Comparison of ENCODE assay signal across 1 cellular context in the genomic region with DNA sequence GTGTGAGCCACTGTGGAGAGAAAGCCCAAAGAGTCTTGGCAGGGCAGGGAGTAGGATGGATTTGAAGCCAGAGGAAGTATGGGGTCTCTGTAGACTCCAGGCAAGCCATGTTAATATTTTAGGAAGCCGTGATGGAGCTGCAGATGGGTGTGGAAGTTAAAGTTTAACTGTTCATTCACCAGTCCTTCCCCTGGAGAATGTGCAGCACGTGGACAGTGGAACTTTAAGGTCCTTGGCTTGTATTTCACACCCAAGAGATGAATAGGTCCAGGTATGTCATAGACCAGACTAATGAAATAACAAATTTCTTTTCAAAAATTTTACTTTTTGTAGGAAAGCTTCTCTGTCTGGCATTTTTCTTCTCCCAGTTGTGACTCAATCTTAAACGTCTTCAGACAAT.
TF ChIP-seq lines count a peak whose summit lies in the region.

No MANE protein-coding gene starts in this region.

TF ChIP-seq in HepG2, 621 proteins besides CTCF, POLR2A, EP300 and RAD21 (continued from another document and continues in another):
- TF ChIP-seq KLF16 (CRISPR knock-in tag; IDR thresholded peaks at IDR 0.05) (peak in 1 of 2 experiments; percentile 47; a peak in 1 of 4 replicates), HOXA3 (CRISPR knock-in tag; IDR thresholded peaks at IDR 0.05) (0 out of 2 replicates have a peak, but pooled peaks have one; percentile 27), RAD51 (IDR thresholded peaks at IDR 0.05; ENCODE audit: borderline replicate concordance) (no peak), RFX5 (IDR thresholded peaks at IDR 0.05; ENCODE audit: low read depth, low read length) (no peak), ATF7-NPFF (CRISPR knock-in tag; IDR thresholded peaks at IDR 0.05; ENCODE audit: low read depth) (no peak), MED13 (CRISPR knock-in tag; IDR thresholded peaks at IDR 0.05) (no peak), ZFP36L1 (CRISPR knock-in tag; IDR thresholded peaks at IDR 0.05) (peak; percentile 62; the same call in 1 of the 2 replicates), CREBL2 (CRISPR knock-in tag; IDR thresholded peaks at IDR 0.05; ENCODE audit: borderline replicate concordance) (no peak), CREM (IDR thresholded peaks at IDR 0.05) (no peak), CREM (CRISPR knock-in tag; IDR thresholded peaks at IDR 0.05) (no peak), KLF11 (CRISPR knock-in tag; IDR thresholded peaks at IDR 0.05) (no peak), ZNF652 (CRISPR knock-in tag; IDR thresholded peaks at IDR 0.05; ENCODE audit: borderline replicate concordance, low read depth) (peak; percentile 91), PRPF4 (IDR thresholded peaks at IDR 0.05; ENCODE audit: low read depth, low read length, poor library complexity, severe bottlenecking) (no peak), TBX2 (CRISPR knock-in tag; IDR thresholded peaks at IDR 0.05; ENCODE audit: borderline replicate concordance) (peak; percentile 69), ZNF543 (CRISPR knock-in tag; IDR thresholded peaks at IDR 0.05) (no peak), TEAD3 (CRISPR knock-in tag; optimal IDR thresholded peaks at IDR 0.05; ENCODE audit: borderline replicate concordance) (peak; percentile 73), KDM3A (CRISPR knock-in tag; IDR thresholded peaks at IDR 0.05; ENCODE audit: low read depth) (no peak), ARNTL (CRISPR knock-in tag; IDR thresholded peaks at IDR 0.05) (no peak), NFIC (IDR thresholded peaks at IDR 0.05; ENCODE audit: low read length) (0 out of 2 replicates have a peak, but pooled peaks have one; percentile 31), ZNF580 (CRISPR knock-in tag; IDR thresholded peaks at IDR 0.05; ENCODE audit: borderline replicate concordance, low read depth) (no peak), ZFY (CRISPR knock-in tag; IDR thresholded peaks at IDR 0.05) (no peak), SAP130 (CRISPR knock-in tag; IDR thresholded peaks at IDR 0.05; ENCODE audit: low read depth) (peak; percentile 68), KMT2B (CRISPR knock-in tag; IDR thresholded peaks at IDR 0.05) (no peak), ZNF670 (CRISPR knock-in tag; IDR thresholded peaks at IDR 0.05; ENCODE audit: borderline replicate concordance) (no peak), SKIL (CRISPR knock-in tag; IDR thresholded peaks at IDR 0.05; ENCODE audit: borderline replicate concordance) (no peak), SMC3 (IDR thresholded peaks at IDR 0.05; ENCODE audit: low read length) (no peak), ARID5B (CRISPR knock-in tag; IDR thresholded peaks at IDR 0.05) (peak; percentile 84), HNRNPK (IDR thresholded peaks at IDR 0.05; ENCODE audit: low read depth, low read length, poor library complexity, severe bottlenecking) (no peak), ZSCAN5A (CRISPR knock-in tag; IDR thresholded peaks at IDR 0.05; ENCODE audit: borderline replicate concordance) (no peak), ZNF33A (CRISPR knock-in tag; IDR thresholded peaks at IDR 0.05; ENCODE audit: borderline replicate concordance) (no peak), IKZF1 (IDR thresholded peaks at IDR 0.05) (no peak), HOMEZ (CRISPR knock-in tag; IDR thresholded peaks at IDR 0.05; ENCODE audit: low read depth) (no peak), ZNF891 (CRISPR knock-in tag; IDR thresholded peaks at IDR 0.05) (no peak), MLX (CRISPR knock-in tag; IDR thresholded peaks at IDR 0.05) (peak; percentile 98)
- TF ChIP-seq, protein P1, sequence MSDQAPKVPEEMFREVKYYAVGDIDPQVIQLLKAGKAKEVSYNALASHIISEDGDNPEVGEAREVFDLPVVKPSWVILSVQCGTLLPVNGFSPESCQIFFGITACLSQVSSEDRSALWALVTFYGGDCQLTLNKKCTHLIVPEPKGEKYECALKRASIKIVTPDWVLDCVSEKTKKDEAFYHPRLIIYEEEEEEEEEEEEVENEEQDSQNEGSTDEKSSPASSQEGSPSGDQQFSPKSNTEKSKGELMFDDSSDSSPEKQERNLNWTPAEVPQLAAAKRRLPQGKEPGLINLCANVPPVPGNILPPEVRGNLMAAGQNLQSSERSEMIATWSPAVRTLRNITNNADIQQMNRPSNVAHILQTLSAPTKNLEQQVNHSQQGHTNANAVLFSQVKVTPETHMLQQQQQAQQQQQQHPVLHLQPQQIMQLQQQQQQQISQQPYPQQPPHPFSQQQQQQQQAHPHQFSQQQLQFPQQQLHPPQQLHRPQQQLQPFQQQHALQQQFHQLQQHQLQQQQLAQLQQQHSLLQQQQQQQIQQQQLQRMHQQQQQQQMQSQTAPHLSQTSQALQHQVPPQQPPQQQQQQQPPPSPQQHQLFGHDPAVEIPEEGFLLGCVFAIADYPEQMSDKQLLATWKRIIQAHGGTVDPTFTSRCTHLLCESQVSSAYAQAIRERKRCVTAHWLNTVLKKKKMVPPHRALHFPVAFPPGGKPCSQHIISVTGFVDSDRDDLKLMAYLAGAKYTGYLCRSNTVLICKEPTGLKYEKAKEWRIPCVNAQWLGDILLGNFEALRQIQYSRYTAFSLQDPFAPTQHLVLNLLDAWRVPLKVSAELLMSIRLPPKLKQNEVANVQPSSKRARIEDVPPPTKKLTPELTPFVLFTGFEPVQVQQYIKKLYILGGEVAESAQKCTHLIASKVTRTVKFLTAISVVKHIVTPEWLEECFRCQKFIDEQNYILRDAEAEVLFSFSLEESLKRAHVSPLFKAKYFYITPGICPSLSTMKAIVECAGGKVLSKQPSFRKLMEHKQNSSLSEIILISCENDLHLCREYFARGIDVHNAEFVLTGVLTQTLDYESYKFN (CRISPR knock-in tag; conservative IDR thresholded peaks at IDR 0.05): peak; percentile 40
- TF ChIP-seq, protein P2, sequence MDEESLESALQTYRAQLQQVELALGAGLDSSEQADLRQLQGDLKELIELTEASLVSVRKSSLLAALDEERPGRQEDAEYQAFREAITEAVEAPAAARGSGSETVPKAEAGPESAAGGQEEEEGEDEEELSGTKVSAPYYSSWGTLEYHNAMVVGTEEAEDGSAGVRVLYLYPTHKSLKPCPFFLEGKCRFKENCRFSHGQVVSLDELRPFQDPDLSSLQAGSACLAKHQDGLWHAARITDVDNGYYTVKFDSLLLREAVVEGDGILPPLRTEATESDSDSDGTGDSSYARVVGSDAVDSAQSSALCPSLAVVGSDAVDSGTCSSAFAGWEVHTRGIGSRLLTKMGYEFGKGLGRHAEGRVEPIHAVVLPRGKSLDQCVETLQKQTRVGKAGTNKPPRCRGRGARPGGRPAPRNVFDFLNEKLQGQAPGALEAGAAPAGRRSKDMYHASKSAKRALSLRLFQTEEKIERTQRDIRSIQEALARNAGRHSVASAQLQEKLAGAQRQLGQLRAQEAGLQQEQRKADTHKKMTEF (CRISPR knock-in tag; IDR thresholded peaks at IDR 0.05): no peak
- TF ChIP-seq, protein P3, sequence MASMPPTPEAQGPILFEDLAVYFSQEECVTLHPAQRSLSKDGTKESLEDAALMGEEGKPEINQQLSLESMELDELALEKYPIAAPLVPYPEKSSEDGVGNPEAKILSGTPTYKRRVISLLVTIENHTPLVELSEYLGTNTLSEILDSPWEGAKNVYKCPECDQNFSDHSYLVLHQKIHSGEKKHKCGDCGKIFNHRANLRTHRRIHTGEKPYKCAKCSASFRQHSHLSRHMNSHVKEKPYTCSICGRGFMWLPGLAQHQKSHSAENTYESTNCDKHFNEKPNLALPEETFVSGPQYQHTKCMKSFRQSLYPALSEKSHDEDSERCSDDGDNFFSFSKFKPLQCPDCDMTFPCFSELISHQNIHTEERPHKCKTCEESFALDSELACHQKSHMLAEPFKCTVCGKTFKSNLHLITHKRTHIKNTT (CRISPR knock-in tag; IDR thresholded peaks at IDR 0.05): no peak
- TF ChIP-seq, protein P4, sequence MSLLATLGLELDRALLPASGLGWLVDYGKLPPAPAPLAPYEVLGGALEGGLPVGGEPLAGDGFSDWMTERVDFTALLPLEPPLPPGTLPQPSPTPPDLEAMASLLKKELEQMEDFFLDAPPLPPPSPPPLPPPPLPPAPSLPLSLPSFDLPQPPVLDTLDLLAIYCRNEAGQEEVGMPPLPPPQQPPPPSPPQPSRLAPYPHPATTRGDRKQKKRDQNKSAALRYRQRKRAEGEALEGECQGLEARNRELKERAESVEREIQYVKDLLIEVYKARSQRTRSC (CRISPR knock-in tag; IDR thresholded peaks at IDR 0.05; ENCODE audit: low read depth): no peak
- TF ChIP-seq, protein P5, sequence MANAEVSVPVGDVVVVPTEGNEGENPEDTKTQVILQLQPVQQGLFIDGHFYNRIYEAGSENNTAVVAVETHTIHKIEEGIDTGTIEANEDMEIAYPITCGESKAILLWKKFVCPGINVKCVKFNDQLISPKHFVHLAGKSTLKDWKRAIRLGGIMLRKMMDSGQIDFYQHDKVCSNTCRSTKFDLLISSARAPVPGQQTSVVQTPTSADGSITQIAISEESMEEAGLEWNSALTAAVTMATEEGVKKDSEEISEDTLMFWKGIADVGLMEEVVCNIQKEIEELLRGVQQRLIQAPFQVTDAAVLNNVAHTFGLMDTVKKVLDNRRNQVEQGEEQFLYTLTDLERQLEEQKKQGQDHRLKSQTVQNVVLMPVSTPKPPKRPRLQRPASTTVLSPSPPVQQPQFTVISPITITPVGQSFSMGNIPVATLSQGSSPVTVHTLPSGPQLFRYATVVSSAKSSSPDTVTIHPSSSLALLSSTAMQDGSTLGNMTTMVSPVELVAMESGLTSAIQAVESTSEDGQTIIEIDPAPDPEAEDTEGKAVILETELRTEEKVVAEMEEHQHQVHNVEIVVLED (CRISPR knock-in tag; IDR thresholded peaks at IDR 0.05; ENCODE audit: borderline replicate concordance): no peak
